In the genomic region with DNA sequence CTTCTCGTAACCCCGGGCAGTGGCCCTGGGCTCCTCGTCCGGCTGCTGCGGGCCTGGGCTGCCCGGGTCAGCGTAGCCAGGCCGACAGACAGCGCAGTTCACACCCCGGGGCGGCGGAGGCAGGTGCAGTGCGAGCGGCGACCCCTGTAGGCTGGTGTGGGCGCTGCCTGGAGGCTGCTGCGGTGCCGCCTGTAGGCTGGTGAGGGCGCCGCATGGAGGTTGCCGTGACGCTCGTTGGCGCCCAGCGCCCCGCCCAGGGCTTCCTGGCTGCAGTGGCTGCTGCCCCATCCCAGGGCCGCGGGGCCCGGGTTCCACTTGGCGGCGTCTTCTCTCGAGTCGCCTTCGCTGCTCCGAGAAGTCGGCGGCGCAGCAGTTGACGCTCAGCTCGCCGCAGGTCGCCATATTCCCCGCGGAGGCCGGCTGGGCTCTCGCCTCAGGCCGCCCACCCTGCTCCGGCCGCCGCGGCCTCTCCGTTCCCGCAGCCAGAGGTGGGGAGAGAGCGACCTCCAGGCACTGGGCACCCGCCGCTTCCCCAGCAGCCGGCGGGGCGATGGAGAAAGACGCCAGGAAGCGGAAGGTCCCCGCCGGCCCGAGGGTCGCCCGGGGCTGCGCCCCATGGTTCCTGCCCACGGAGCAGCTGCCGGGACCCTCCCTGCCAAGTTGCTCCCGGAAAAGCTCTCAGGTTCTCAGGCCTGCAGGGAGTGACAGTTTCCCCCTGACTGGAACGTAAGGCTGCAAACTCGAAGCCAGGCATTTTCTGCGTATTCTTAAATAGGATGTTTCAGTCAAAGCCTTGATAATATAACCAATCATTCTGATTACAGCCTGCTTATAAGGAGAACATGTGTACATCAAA, we compare ENCODE assay signal across 8 cellular contexts. TPM values are rescaled to one million over a fixed set of nuclear protein-coding genes. Genes with fewer than 3 reads are reported as not detected.
DNase-seq lines count a peak whose midpoint lies in the region; ATAC-seq lines count a peak whose summit lies in the region.
"Not testable (repeated sequence)": the region's sequence is repeated elsewhere in the genome, so short reads cannot be mapped to it uniquely, and the experiment has no call there.

A gene (plus strand): TSS at position 256 of the 856 bp plus-strand sequence. CDS start 5,533 bp downstream, outside the sequence.

- ATAC-seq in GM18858 (IDR thresholded peaks at IDR 0.05; ENCODE audit: unreplicated experiment): peak; percentile 96
- ATAC-seq in GM19467 (IDR thresholded peaks at IDR 0.05; ENCODE audit: unreplicated experiment): peak; percentile 98
- peak; percentile 95 for ATAC-seq in HG02588 (IDR thresholded peaks at IDR 0.05; ENCODE audit: unreplicated experiment)
- ATAC-seq in HG03064 (IDR thresholded peaks at IDR 0.05; ENCODE audit: low read depth, unreplicated experiment): peak; percentile 94
- peak; percentile 94 for ATAC-seq in HG03521 (IDR thresholded peaks at IDR 0.05; ENCODE audit: unreplicated experiment)
- ATAC-seq in activated T-helper 17 cell treated with anti-CD3 and anti-CD28 coated beads, Interleukin-2, amount 50 U/mL, for 72 hours (replicated peaks): peak; percentile 99
- peak; percentile 100 for ATAC-seq in left lobe of liver
- peak; percentile 99 for ATAC-seq in stimulated activated naive CD8-positive, alpha-beta T cell treated with anti-CD3 and anti-CD28 coated beads, Interleukin-15, amount 100 ng/mL, for 72 hours

- not testable (repeated sequence) for H3K9me3 Mint-ChIP-seq in activated T-helper 17 cell treated with anti-CD3 and anti-CD28 coated beads, Interleukin-2, amount 50 U/mL, for 72 hours; stimulated activated naive CD8-positive, alpha-beta T cell treated with anti-CD3 and anti-CD28 coated beads, Interleukin-15, amount 100 ng/mL, for 72 hours

- H3K36me3 Mint-ChIP-seq in activated T-helper 17 cell treated with anti-CD3 and anti-CD28 coated beads, Interleukin-2, amount 50 U/mL, for 72 hours (ENCODE audit: low read depth): not testable (repeated sequence)

- not testable (repeated sequence) for H3K27ac Mint-ChIP-seq in activated T-helper 17 cell treated with anti-CD3 and anti-CD28 coated beads, Interleukin-2, amount 50 U/mL, for 72 hours; stimulated activated naive CD8-positive, alpha-beta T cell treated with anti-CD3 and anti-CD28 coated beads, Interleukin-15, amount 100 ng/mL, for 72 hours

- DNase-seq in left lobe of liver (ENCODE audit: low spot score); stimulated activated naive CD8-positive, alpha-beta T cell treated with anti-CD3 and anti-CD28 coated beads, Interleukin-15, amount 100 ng/mL, for 72 hours: not testable (repeated sequence)

- not testable (repeated sequence) for H3K4me1 Mint-ChIP-seq in activated T-helper 17 cell treated with anti-CD3 and anti-CD28 coated beads, Interleukin-2, amount 50 U/mL, for 72 hours; stimulated activated naive CD8-positive, alpha-beta T cell treated with anti-CD3 and anti-CD28 coated beads, Interleukin-15, amount 100 ng/mL, for 72 hours

- not testable (repeated sequence) for H3K4me3 Mint-ChIP-seq in activated T-helper 17 cell treated with anti-CD3 and anti-CD28 coated beads, Interleukin-2, amount 50 U/mL, for 72 hours; stimulated activated naive CD8-positive, alpha-beta T cell treated with anti-CD3 and anti-CD28 coated beads, Interleukin-15, amount 100 ng/mL, for 72 hours

- not testable (repeated sequence) for H3K27me3 Mint-ChIP-seq in activated T-helper 17 cell treated with anti-CD3 and anti-CD28 coated beads, Interleukin-2, amount 50 U/mL, for 72 hours; stimulated activated naive CD8-positive, alpha-beta T cell treated with anti-CD3 and anti-CD28 coated beads, Interleukin-15, amount 100 ng/mL, for 72 hours

RNA-seq across cellular contexts. Expression of the gene that starts here (rescaled TPM):
- total RNA-seq in activated T-helper 17 cell treated with anti-CD3 and anti-CD28 coated beads, Interleukin-2, amount 50 U/mL, for 72 hours: under 1 TPM; 0.61 to 0.74 TPM
- 0.88 TPM for total RNA-seq in left lobe of liver

Comparison
In these comparisons a context has a peak if more than half of its experiments do, and no peak if none do; other contexts are left out.
1. Peak in ATAC-seq in activated T-helper 17 cell treated with anti-CD3 and anti-CD28 coated beads, Interleukin-2, amount 50 U/mL, for 72 hours; RNA of the gene not detected or under 1 TPM.
2. Peak in ATAC-seq in left lobe of liver; RNA of the gene not detected or under 1 TPM.